In the genomic region with DNA sequence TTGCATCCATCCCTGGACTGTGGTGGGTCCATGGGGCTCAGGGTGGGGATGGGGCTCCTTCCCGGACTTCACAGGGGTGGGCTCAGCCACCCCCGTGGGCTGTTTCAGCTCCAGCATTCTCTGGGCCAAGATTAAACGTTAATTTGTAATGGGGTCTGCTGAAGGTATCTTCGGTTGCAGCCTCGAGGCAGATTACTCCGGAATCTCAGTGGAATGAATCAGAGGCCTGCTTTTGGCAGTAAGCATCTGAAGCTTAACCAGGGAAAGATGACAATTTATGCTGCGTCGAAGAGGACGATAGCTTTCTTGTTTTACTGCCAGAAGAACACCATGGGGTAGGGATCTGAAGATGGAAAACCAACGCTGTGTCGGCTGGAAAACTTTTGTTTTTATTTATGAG, we compare ENCODE assay signal across 15 cellular contexts.
DNase-seq lines count a peak whose midpoint lies in the region; ATAC-seq, FAIRE-seq and TF ChIP-seq lines count a peak whose summit lies in the region.
"Had no signal": no experiment of that assay in that cellular context is flagged by ENCODE, and none has a peak within 500 bp of the region (broad histone marks: within the 10 kb centered on the region; RNA-seq: fewer than 3 reads in every experiment).

No MANE protein-coding gene starts in this region.

- no peak overlapping the region for H3K27ac Mint-ChIP-seq in natural killer cell treated with Interleukin-12 subunit alpha and Interleukin-12 subunit beta and Interleukin-15 and Interleukin-18, amount 100 ng/mL, for 72 hours
- H3K27ac Mint-ChIP-seq: CD14-positive monocyte; CD8-positive, alpha-beta memory T cell; H9 had no signal

- TF ChIP-seq CTCF in D721Med (IDR thresholded peaks at IDR 0.05; ENCODE audit: insufficient read depth, missing control alignments), result no peak

- DNase-seq in GM03348 (ENCODE audit: low spot score) (peak; percentile 55), dedifferentiated amniotic fluid mesenchymal stem cell (ENCODE audit: extremely low spot score) (peak; percentile 21), iris pigment epithelial cell (ENCODE audit: low read depth) (peak; percentile 29), retina (no peak), D721Med (ENCODE audit: insufficient read length, low spot score) (no peak), NCI-H510A treated with DMSO at 0.1 percent for 48 hours (lab: John Stamatoyannopoulos, UW) (no peak)
- no peak for DNase-seq in natural killer cell treated with Interleukin-12 subunit alpha and Interleukin-12 subunit beta and Interleukin-15 and Interleukin-18, amount 100 ng/mL, for 72 hours (ENCODE audit: low spot score)
- DNase-seq: Caco-2; CD8-positive, alpha-beta memory T cell; GOT3; H9 had no signal

- ATAC-seq in natural killer cell treated with Interleukin-12 subunit alpha and Interleukin-12 subunit beta and Interleukin-15 and Interleukin-18, amount 100 ng/mL, for 72 hours, result no peak

- H3K27me3 Mint-ChIP-seq in natural killer cell treated with Interleukin-12 subunit alpha and Interleukin-12 subunit beta and Interleukin-15 and Interleukin-18, amount 100 ng/mL, for 72 hours, result no peaks in the 10 kb centered on the region

- peaks cover 9% of the 10 kb centered on the region for H3K9me3 Mint-ChIP-seq in natural killer cell treated with Interleukin-12 subunit alpha and Interleukin-12 subunit beta and Interleukin-15 and Interleukin-18, amount 100 ng/mL, for 72 hours

- H3K4me3 Mint-ChIP-seq in natural killer cell treated with Interleukin-12 subunit alpha and Interleukin-12 subunit beta and Interleukin-15 and Interleukin-18, amount 100 ng/mL, for 72 hours, result no peak overlapping the region
- H3K4me3 Mint-ChIP-seq: CD14-positive monocyte; CD8-positive, alpha-beta memory T cell; H9; IgD-negative memory B cell had no signal

- peaks cover 12% of the 10 kb centered on the region for H3K36me3 Mint-ChIP-seq in natural killer cell treated with Interleukin-12 subunit alpha and Interleukin-12 subunit beta and Interleukin-15 and Interleukin-18, amount 100 ng/mL, for 72 hours
- H3K36me3 Mint-ChIP-seq: CD14-positive monocyte had no signal

- H3K4me1 Mint-ChIP-seq in natural killer cell treated with Interleukin-12 subunit alpha and Interleukin-12 subunit beta and Interleukin-15 and Interleukin-18, amount 100 ng/mL, for 72 hours (ENCODE audit: low read depth in 2 of 2), result no peaks in the 10 kb centered on the region
- H3K4me1 Mint-ChIP-seq: CD14-positive monocyte; CD8-positive, alpha-beta memory T cell; IgD-negative memory B cell had no signal

- no peak for FAIRE-seq in D721Med (lab: Jason Lieb, UNC)
- FAIRE-seq: A204.1, GM12891 had no signal

Comparison
In these comparisons a context has a peak if more than half of its experiments do, and no peak if none do; other contexts are left out.
1. DNase-seq: peak in GM03348 (single experiment), dedifferentiated amniotic fluid mesenchymal stem cell (single experiment) and iris pigment epithelial cell (single experiment); none in retina (single experiment), D721Med (single experiment), natural killer cell treated with Interleukin-12 subunit alpha and Interleukin-12 subunit beta and Interleukin-15 and Interleukin-18, amount 100 ng/mL, for 72 hours (single experiment) and NCI-H510A treated with DMSO at 0.1 percent for 48 hours (single experiment).